In genomic region chr20:45322952-45323383, GRCh38 we compare ENCODE assay signal across 1 cellular context.
TF ChIP-seq lines count a peak whose summit lies in the region.

No MANE protein-coding gene starts in this region.

TF ChIP-seq in K562, 482 proteins besides CTCF, POLR2A, EP300 and RAD21 (continued from another document and continues in another):
- TF ChIP-seq, protein P1, sequence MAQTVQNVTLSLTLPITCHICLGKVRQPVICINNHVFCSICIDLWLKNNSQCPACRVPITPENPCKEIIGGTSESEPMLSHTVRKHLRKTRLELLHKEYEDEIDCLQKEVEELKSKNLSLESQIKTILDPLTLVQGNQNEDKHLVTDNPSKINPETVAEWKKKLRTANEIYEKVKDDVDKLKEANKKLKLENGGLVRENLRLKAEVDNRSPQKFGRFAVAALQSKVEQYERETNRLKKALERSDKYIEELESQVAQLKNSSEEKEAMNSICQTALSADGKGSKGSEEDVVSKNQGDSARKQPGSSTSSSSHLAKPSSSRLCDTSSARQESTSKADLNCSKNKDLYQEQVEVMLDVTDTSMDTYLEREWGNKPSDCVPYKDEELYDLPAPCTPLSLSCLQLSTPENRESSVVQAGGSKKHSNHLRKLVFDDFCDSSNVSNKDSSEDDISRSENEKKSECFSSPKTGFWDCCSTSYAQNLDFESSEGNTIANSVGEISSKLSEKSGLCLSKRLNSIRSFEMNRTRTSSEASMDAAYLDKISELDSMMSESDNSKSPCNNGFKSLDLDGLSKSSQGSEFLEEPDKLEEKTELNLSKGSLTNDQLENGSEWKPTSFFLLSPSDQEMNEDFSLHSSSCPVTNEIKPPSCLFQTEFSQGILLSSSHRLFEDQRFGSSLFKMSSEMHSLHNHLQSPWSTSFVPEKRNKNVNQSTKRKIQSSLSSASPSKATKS (CRISPR knock-in tag; IDR thresholded peaks at IDR 0.05), result no peak
- peak; percentile 94 for TF ChIP-seq ARID2 (IDR thresholded peaks at IDR 0.05)
- TF ChIP-seq CREBBP (IDR thresholded peaks at IDR 0.05; ENCODE audit: low read depth, low read length), result no peak
- no peak for TF ChIP-seq FOXP1 (CRISPR knock-in tag; IDR thresholded peaks at IDR 0.05)
- TF ChIP-seq ZNF717 (CRISPR knock-in tag; IDR thresholded peaks at IDR 0.05), result no peak
- TF ChIP-seq, protein P2, sequence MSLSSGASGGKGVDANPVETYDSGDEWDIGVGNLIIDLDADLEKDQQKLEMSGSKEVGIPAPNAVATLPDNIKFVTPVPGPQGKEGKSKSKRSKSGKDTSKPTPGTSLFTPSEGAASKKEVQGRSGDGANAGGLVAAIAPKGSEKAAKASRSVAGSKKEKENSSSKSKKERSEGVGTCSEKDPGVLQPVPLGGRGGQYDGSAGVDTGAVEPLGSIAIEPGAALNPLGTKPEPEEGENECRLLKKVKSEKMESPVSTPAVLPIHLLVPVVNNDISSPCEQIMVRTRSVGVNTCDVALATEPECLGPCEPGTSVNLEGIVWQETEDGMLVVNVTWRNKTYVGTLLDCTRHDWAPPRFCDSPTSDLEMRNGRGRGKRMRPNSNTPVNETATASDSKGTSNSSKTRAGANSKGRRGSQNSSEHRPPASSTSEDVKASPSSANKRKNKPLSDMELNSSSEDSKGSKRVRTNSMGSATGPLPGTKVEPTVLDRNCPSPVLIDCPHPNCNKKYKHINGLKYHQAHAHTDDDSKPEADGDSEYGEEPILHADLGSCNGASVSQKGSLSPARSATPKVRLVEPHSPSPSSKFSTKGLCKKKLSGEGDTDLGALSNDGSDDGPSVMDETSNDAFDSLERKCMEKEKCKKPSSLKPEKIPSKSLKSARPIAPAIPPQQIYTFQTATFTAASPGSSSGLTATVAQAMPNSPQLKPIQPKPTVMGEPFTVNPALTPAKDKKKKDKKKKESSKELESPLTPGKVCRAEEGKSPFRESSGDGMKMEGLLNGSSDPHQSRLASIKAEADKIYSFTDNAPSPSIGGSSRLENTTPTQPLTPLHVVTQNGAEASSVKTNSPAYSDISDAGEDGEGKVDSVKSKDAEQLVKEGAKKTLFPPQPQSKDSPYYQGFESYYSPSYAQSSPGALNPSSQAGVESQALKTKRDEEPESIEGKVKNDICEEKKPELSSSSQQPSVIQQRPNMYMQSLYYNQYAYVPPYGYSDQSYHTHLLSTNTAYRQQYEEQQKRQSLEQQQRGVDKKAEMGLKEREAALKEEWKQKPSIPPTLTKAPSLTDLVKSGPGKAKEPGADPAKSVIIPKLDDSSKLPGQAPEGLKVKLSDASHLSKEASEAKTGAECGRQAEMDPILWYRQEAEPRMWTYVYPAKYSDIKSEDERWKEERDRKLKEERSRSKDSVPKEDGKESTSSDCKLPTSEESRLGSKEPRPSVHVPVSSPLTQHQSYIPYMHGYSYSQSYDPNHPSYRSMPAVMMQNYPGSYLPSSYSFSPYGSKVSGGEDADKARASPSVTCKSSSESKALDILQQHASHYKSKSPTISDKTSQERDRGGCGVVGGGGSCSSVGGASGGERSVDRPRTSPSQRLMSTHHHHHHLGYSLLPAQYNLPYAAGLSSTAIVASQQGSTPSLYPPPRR (CRISPR knock-in tag; IDR thresholded peaks at IDR 0.05; ENCODE audit: borderline replicate concordance), result no peak
- no peak for TF ChIP-seq RBBP5 (IDR thresholded peaks at IDR 0.05; ENCODE audit: borderline replicate concordance, insufficient read depth, low read length, poor library complexity, severe bottlenecking)
- no peak for TF ChIP-seq ERF (CRISPR knock-in tag; IDR thresholded peaks at IDR 0.05)
- TF ChIP-seq CBFA2T2 (conservative IDR thresholded peaks at IDR 0.05), result no peak
- TF ChIP-seq ZNF75A (CRISPR knock-in tag; IDR thresholded peaks at IDR 0.05), result no peak
- TF ChIP-seq PHF8 (IDR thresholded peaks at IDR 0.05; ENCODE audit: borderline replicate concordance, low read length), result no peak
- TF ChIP-seq XRCC4 (IDR thresholded peaks at IDR 0.05; ENCODE audit: extremely low read depth, insufficient read depth, insufficient read length), result no peak
- TF ChIP-seq, protein P3, sequence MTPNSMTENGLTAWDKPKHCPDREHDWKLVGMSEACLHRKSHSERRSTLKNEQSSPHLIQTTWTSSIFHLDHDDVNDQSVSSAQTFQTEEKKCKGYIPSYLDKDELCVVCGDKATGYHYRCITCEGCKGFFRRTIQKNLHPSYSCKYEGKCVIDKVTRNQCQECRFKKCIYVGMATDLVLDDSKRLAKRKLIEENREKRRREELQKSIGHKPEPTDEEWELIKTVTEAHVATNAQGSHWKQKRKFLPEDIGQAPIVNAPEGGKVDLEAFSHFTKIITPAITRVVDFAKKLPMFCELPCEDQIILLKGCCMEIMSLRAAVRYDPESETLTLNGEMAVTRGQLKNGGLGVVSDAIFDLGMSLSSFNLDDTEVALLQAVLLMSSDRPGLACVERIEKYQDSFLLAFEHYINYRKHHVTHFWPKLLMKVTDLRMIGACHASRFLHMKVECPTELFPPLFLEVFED (CRISPR knock-in tag; conservative IDR thresholded peaks at IDR 0.05), result no peak
- no peak for TF ChIP-seq PHF20 (IDR thresholded peaks at IDR 0.05; ENCODE audit: partially characterized antibody)
- TF ChIP-seq SMARCA4 (IDR thresholded peaks at IDR 0.05), result 0 out of 2 replicates have a peak, but pooled peaks have one; percentile 34
- TF ChIP-seq MTF1 (CRISPR knock-in tag; IDR thresholded peaks at IDR 0.05; ENCODE audit: borderline replicate concordance), result no peak
- TF ChIP-seq USF1 (CRISPR knock-in tag; IDR thresholded peaks at IDR 0.05), result peak; percentile 62
- TF ChIP-seq BRCA1 (IDR thresholded peaks at IDR 0.05), result no peak
- TF ChIP-seq BRCA1 (CRISPR knock-in tag; IDR thresholded peaks at IDR 0.05), result no peak
- TF ChIP-seq SMAD3 (CRISPR knock-in tag; conservative IDR thresholded peaks at IDR 0.05), result no peak
- no peak for TF ChIP-seq CBFA2T3 (IDR thresholded peaks at IDR 0.05)
- TF ChIP-seq ATF2 (CRISPR knock-in tag; IDR thresholded peaks at IDR 0.05), result no peak
- no peak for TF ChIP-seq POU5F1 (IDR thresholded peaks at IDR 0.05; ENCODE audit: borderline replicate concordance, low read depth, low read length, partially characterized antibody)
- peak; percentile 54; the same call in 1 of the 2 replicates for TF ChIP-seq MTA3 (IDR thresholded peaks at IDR 0.05; ENCODE audit: borderline replicate concordance)
- TF ChIP-seq PBX2 (CRISPR knock-in tag; IDR thresholded peaks at IDR 0.05; ENCODE audit: low read depth), result peak; percentile 76
- TF ChIP-seq PBX2 (tag; conservative IDR thresholded peaks at IDR 0.05; ENCODE audit: low read depth), result peak; percentile 95
- TF ChIP-seq ZNF57 (CRISPR knock-in tag; IDR thresholded peaks at IDR 0.05), result no peak
- TF ChIP-seq SNIP1 (IDR thresholded peaks at IDR 0.05; ENCODE audit: low read depth), result no peak
- no peak for TF ChIP-seq EHMT2 (IDR thresholded peaks at IDR 0.05)
- no peak for TF ChIP-seq GABPB1 (CRISPR knock-in tag; IDR thresholded peaks at IDR 0.05)
- TF ChIP-seq ZNF644 (tag; IDR thresholded peaks at IDR 0.05; ENCODE audit: low read depth), result no peak
- TF ChIP-seq AFF1 (IDR thresholded peaks at IDR 0.05; ENCODE audit: low read depth in 1 of 2, partially characterized antibody in 2 of 2), result peak in 1 of 2 experiments; percentile 37
- TF ChIP-seq PRPF4 (IDR thresholded peaks at IDR 0.05; ENCODE audit: insufficient read depth, low read depth, low read length, poor library complexity, severe bottlenecking), result no peak
- no peak for TF ChIP-seq MCM2 (IDR thresholded peaks at IDR 0.05; ENCODE audit: low read depth)
- no peak for TF ChIP-seq ZNF77 (CRISPR knock-in tag; IDR thresholded peaks at IDR 0.05)
- peak; percentile 85; the same call in 1 of the 2 replicates for TF ChIP-seq TOE1 (IDR thresholded peaks at IDR 0.05; ENCODE audit: borderline replicate concordance)
- TF ChIP-seq TOE1 (CRISPR knock-in tag; IDR thresholded peaks at IDR 0.05; ENCODE audit: borderline replicate concordance, low read depth), result no peak
- TF ChIP-seq NUFIP1 (IDR thresholded peaks at IDR 0.05; ENCODE audit: partially characterized antibody), result no peak
- TF ChIP-seq TBL1XR1 (IDR thresholded peaks at IDR 0.05; ENCODE audit: low read length in 2 of 2), result no peak
- TF ChIP-seq ZNF143 (CRISPR knock-in tag; IDR thresholded peaks at IDR 0.05), result no peak
- TF ChIP-seq TFAP4 (CRISPR knock-in tag; IDR thresholded peaks at IDR 0.05; ENCODE audit: borderline replicate concordance), result peak; percentile 83
- 0 out of 2 replicates have a peak, but pooled peaks have one; percentile 37 for TF ChIP-seq ELF1 (tag; IDR thresholded peaks at IDR 0.05)
- no peak for TF ChIP-seq ZBTB17 (CRISPR knock-in tag; IDR thresholded peaks at IDR 0.05)
- no peak for TF ChIP-seq POLR3G (IDR thresholded peaks at IDR 0.05; ENCODE audit: extremely low read depth, insufficient read length, insufficient replicate concordance)
- no peak for TF ChIP-seq CREB1 (IDR thresholded peaks at IDR 0.05)
- no peak for TF ChIP-seq CREB1 (CRISPR knock-in tag; IDR thresholded peaks at IDR 0.05)
- no peak for TF ChIP-seq NELFE (IDR thresholded peaks at IDR 0.05; ENCODE audit: insufficient read depth, insufficient read length)
- TF ChIP-seq U2AF1 (optimal IDR thresholded peaks at IDR 0.05; ENCODE audit: low read depth, low read length), result no peak
- TF ChIP-seq ZNF184 (CRISPR knock-in tag; IDR thresholded peaks at IDR 0.05), result no peak
- TF ChIP-seq NR1H2 (CRISPR knock-in tag; IDR thresholded peaks at IDR 0.05), result no peak
